In the genomic region with DNA sequence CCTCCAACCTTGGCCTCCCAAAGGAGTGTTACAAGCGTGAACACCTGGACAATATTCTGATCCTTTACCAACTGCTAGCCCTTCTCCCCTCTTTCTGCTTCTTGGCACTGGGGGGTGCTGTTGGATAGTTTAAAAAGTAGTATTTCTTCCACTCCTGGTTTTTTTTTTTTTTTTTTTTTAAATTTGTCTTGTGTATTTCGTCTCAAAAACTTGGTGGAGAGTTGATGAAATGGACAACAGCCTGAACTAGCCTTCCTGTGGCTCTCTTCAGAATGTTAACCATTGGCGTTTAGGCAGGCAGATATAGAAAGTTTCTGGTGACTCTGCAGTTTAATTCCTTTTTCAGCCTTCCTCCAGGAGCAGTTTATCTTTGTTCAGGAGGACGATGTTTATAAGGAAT, we compare ENCODE assay signal across 9 cellular contexts.
DNase-seq lines count a peak whose midpoint lies in the region; ATAC-seq and TF ChIP-seq lines count a peak whose summit lies in the region.
"Had no signal": no experiment of that assay in that cellular context is flagged by ENCODE, and none has a peak within 500 bp of the region (broad histone marks: within the 10 kb centered on the region; RNA-seq: fewer than 3 reads in every experiment).

No MANE protein-coding gene starts in this region.

- H3K27ac ChIP-seq in prostate gland: no peak overlapping the region
- H3K27ac ChIP-seq: neutrophil had no signal

- DNase-seq in DMS53 (lab: John Stamatoyannopoulos, UW) (peak; percentile 83), HS-5 (ENCODE audit: low read depth) (peak; percentile 22), SHP77 (lab: John Stamatoyannopoulos, UW) (peak; percentile 24 to 29), foreskin fibroblast (peak; percentile 30 to 74), prostate gland (ENCODE audit: low spot score) (peak; percentile 10), KG1 (lab: John Stamatoyannopoulos, UW) (no peak), mesenteric fat pad (ENCODE audit: low spot score) (no peak)

- H3K9me3 ChIP-seq in prostate gland: no peaks in the 10 kb centered on the region
- H3K9me3 ChIP-seq: neutrophil had no signal

- no peak overlapping the region for H3K4me3 ChIP-seq in foreskin fibroblast (ENCODE audit: low read depth in 1 of 2, low read length in 2 of 2)
- no peak overlapping the region for H3K4me3 ChIP-seq in prostate gland

- H3K36me3 ChIP-seq in prostate gland: no peaks in the 10 kb centered on the region
- H3K36me3 ChIP-seq: neutrophil had no signal

- no peak for ATAC-seq in HG02571 (IDR thresholded peaks at IDR 0.05; ENCODE audit: unreplicated experiment)

- WGBS in prostate gland: 36% methylated on average over 4 of the region's 4 CpGs

- TF ChIP-seq CTCF in foreskin fibroblast (IDR thresholded peaks at IDR 0.05; ENCODE audit: low read depth, low read length) (peak; percentile 67), prostate gland (IDR thresholded peaks at IDR 0.05) (peak in 3 of 4 experiments; percentile 29 to 38 (median 36))

- H3K27me3 ChIP-seq in prostate gland (replicated peaks; ENCODE audit: insufficient read depth): no peaks in the 10 kb centered on the region
- H3K27me3 ChIP-seq: neutrophil had no signal

- H3K4me1 ChIP-seq in prostate gland (replicated peaks): no peaks in the 10 kb centered on the region

- no peak for TF ChIP-seq POLR2A in prostate gland (IDR thresholded peaks at IDR 0.05)

- intact Hi-C loops in prostate gland (cut with DNase I): loop anchor here (5.0 to 10.0 kb wide), 3 partner anchors 390 to 1540 kb away; no protein-coding TSS in a partner anchor

Comparison
In these comparisons a context has a peak if more than half of its experiments do, and no peak if none do; other contexts are left out.
1. DNase-seq: peak in DMS53 (single experiment), HS-5 (single experiment), SHP77 (2 of 2), foreskin fibroblast (2 of 2) and prostate gland (single experiment); none in KG1 (single experiment) and mesenteric fat pad (single experiment).